12 cellular contexts compared by ENCODE assay signal in genomic region chr12:47896633-47897032, GRCh38. TPM values are rescaled to one million over a fixed set of nuclear protein-coding genes. Genes with fewer than 3 reads are reported as not detected.
DNase-seq lines count a peak whose midpoint lies in the region; ATAC-seq and TF ChIP-seq lines count a peak whose summit lies in the region.
"Had no signal": no experiment of that assay in that cellular context is flagged by ENCODE, and none has a peak within 500 bp of the region (broad histone marks: within the 10 kb centered on the region; RNA-seq: fewer than 3 reads in every experiment).

No MANE protein-coding gene starts in this region.

- no peaks in the 10 kb centered on the region for H3K36me3 ChIP-seq in kidney epithelial cell (ENCODE audit: control insufficient read depth, insufficient read depth, low read length)

- no peak overlapping the region for H3K4me3 ChIP-seq in kidney epithelial cell (ENCODE audit: low read depth, low read length)

- no peaks in the 10 kb centered on the region for H3K27me3 ChIP-seq in kidney epithelial cell (ENCODE audit: control insufficient read depth, insufficient read depth, low read length)

- DNase-seq in COLO668 (lab: John Stamatoyannopoulos, UW; ENCODE audit: unreplicated experiment) (peak; percentile 18), HPDE6-E6E7 (ENCODE audit: extremely low spot score) (peak; percentile 58), SW480 (ENCODE audit: low spot score) (peak; percentile 76), kidney epithelial cell (ENCODE audit: low read depth) (peak; percentile 37), GOT3 (lab: John Stamatoyannopoulos, UW) (no peak)
- DNase-seq: CD8-positive, alpha-beta T cell; NCI-H1105 treated with DMSO at 0.1 percent for 48 hours; substantia nigra had no signal

- no peak for TF ChIP-seq CTCF in kidney epithelial cell (IDR thresholded peaks at IDR 0.05; ENCODE audit: insufficient read depth, low read length, poor library complexity, severe bottlenecking)

- no peak for ATAC-seq in HG02759 (IDR thresholded peaks at IDR 0.05; ENCODE audit: unreplicated experiment)
- ATAC-seq in GM21786 (IDR thresholded peaks at IDR 0.05; ENCODE audit: unreplicated experiment), result no peak
- ATAC-seq in HG03571 (IDR thresholded peaks at IDR 0.05; ENCODE audit: unreplicated experiment), result no peak
- ATAC-seq: CD8-positive, alpha-beta T cell; sciatic nerve had no signal

RNA-seq across cellular contexts. Expression of gene VDR, which starts 8.2 kb away (rescaled TPM):
- total RNA-seq in kidney epithelial cell, result 21.9 and 25.6 TPM in 2 replicates
